Comparison of ENCODE assay signal across 1 cellular context in genomic region chr14:22474730-22475351, GRCh38.
TF ChIP-seq lines count a peak whose summit lies in the region.

No MANE protein-coding gene starts in this region.

TF ChIP-seq in GM12878, 131 proteins besides CTCF, POLR2A, EP300 and RAD21:
- TF ChIP-seq SMC3 (IDR thresholded peaks at IDR 0.05; ENCODE audit: borderline replicate concordance, low read length) = peak; percentile 43; the same call in 1 of the 2 replicates
- TF ChIP-seq SMARCA5 (IDR thresholded peaks at IDR 0.05) = no peak
- TF ChIP-seq STAT3 (IDR thresholded peaks at IDR 0.05; ENCODE audit: low read depth, low read length) = no peak
- TF ChIP-seq NBN (IDR thresholded peaks at IDR 0.05) = 0 out of 2 replicates have a peak, but pooled peaks have one; percentile 17
- TF ChIP-seq CBFB (IDR thresholded peaks at IDR 0.05; ENCODE audit: low read depth) = 0 out of 2 replicates have a peak, but pooled peaks have one; percentile 14
- peak; percentile 42 for TF ChIP-seq POLR2AphosphoS5 (IDR thresholded peaks at IDR 0.05; ENCODE audit: low read length)
- peak; percentile 82 for TF ChIP-seq MLLT1 (IDR thresholded peaks at IDR 0.05)
- 0 out of 2 replicates have a peak, but pooled peaks have one; percentile 16 for TF ChIP-seq CHD2 (IDR thresholded peaks at IDR 0.05; ENCODE audit: borderline replicate concordance, low read depth, low read length)
- TF ChIP-seq SMAD5 (IDR thresholded peaks at IDR 0.05; ENCODE audit: low read depth) = peak; percentile 54; the same call in 1 of the 2 replicates
- 0 out of 2 replicates have a peak, but pooled peaks have one; percentile 3 for TF ChIP-seq RUNX3 (IDR thresholded peaks at IDR 0.05; ENCODE audit: low read length)
- no peak for TF ChIP-seq IRF5 (IDR thresholded peaks at IDR 0.05; ENCODE audit: borderline replicate concordance)
- TF ChIP-seq TAF1 (IDR thresholded peaks at IDR 0.05; ENCODE audit: borderline replicate concordance, low read depth, low read length) = 0 out of 2 replicates have a peak, but pooled peaks have one; percentile 0
- peak; percentile 23; the same call in 1 of the 2 replicates for TF ChIP-seq EED (IDR thresholded peaks at IDR 0.05; ENCODE audit: low read depth)
- TF ChIP-seq CHD4 (IDR thresholded peaks at IDR 0.05) = no peak
- TF ChIP-seq ATF2 (IDR thresholded peaks at IDR 0.05; ENCODE audit: low read length) = 0 out of 2 replicates have a peak, but pooled peaks have one; percentile 2
- TF ChIP-seq ZNF207 (IDR thresholded peaks at IDR 0.05; ENCODE audit: borderline replicate concordance) = no peak
- no peak for TF ChIP-seq ASH2L (IDR thresholded peaks at IDR 0.05; ENCODE audit: borderline replicate concordance, low read depth)
- TF ChIP-seq RELB (IDR thresholded peaks at IDR 0.05; ENCODE audit: low read depth) = 0 out of 2 replicates have a peak, but pooled peaks have one; percentile 10
